Comparison of ENCODE assay signal across 7 cellular contexts in genomic region chr6:138716017-138716416, GRCh38.
"Had no signal": no experiment of that assay in that cellular context is flagged by ENCODE, and none has a peak within 500 bp of the region (broad histone marks: within the 10 kb centered on the region; RNA-seq: fewer than 3 reads in every experiment).

No MANE protein-coding gene starts in this region.

- DNase-seq: H9, HCEC 1CT, KBM-7 had no signal

- FAIRE-seq: H1, H54, HepG2 had no signal

- ATAC-seq: GM23338, HepG2 had no signal
